In genomic region chr11:114133548-114134329, GRCh38 we compare ENCODE assay signal across 13 cellular contexts.
DNase-seq lines count a peak whose midpoint lies in the region; ATAC-seq and TF ChIP-seq lines count a peak whose summit lies in the region.
"Had no signal": no experiment of that assay in that cellular context is flagged by ENCODE, and none has a peak within 500 bp of the region (broad histone marks: within the 10 kb centered on the region; RNA-seq: fewer than 3 reads in every experiment).

No MANE protein-coding gene starts in this region.

- H3K27me3 Mint-ChIP-seq in endothelial cell (ENCODE audit: unreplicated experiment): peaks cover 3% of the 10 kb centered on the region
- H3K27me3 Mint-ChIP-seq in activated T-helper 17 cell treated with anti-CD3 and anti-CD28 coated beads, Interleukin-2, amount 50 U/mL, for 72 hours: no peaks in the 10 kb centered on the region

- TF ChIP-seq CTCF in HL-60 (IDR thresholded peaks at IDR 0.05; ENCODE audit: insufficient read depth, low read length) (no peak), breast epithelium (IDR thresholded peaks at IDR 0.05) (no peak), right lobe of liver (IDR thresholded peaks at IDR 0.05) (peak in 2 of 4 donors; percentile 4 to 15), stomach (IDR thresholded peaks at IDR 0.05) (no peak), endothelial cell (IDR thresholded peaks at IDR 0.05; ENCODE audit: unreplicated experiment) (no peak), OCI-LY7 (conservative IDR thresholded peaks at IDR 0.05; ENCODE audit: low read length) (no peak)

- peak; percentile 44 to 77 (median 70) for ATAC-seq in right lobe of liver
- no peak for ATAC-seq in activated T-helper 17 cell treated with anti-CD3 and anti-CD28 coated beads, Interleukin-2, amount 50 U/mL, for 72 hours (replicated peaks)

- H3K27ac ChIP-seq in HL-60 (replicated peaks): peak overlapping the region; percentile 76; the same call in 1 of the 2 replicates
- peak overlapping the region; percentile 10 to 60 for H3K27ac ChIP-seq in breast epithelium
- peak overlapping the region; percentile 38 to 61 (median 47) for H3K27ac ChIP-seq in right lobe of liver
- peak overlapping the region in 4 of 5 donors; percentile 3 to 99 (median 77) for H3K27ac ChIP-seq in stomach
- H3K27ac ChIP-seq in OCI-LY7 (ENCODE audit: low read depth, low read length, poor library complexity, severe bottlenecking): no peak overlapping the region
- H3K27ac ChIP-seq: epithelial cell of prostate had no signal

- 29% methylated on average over 2 of the region's 9 CpGs for WGBS in right lobe of liver (ENCODE audit: insufficient coverage, low coverage, low lambda C conversion rate, missing lambda C conversion rate)
- WGBS in stomach, 5 donors: 70 to 86% (median 78%) methylated on average over 8 to 9 of the region's 9 CpGs

- no peak for TF ChIP-seq POLR2A in breast epithelium (IDR thresholded peaks at IDR 0.05)
- no peak for TF ChIP-seq POLR2A in right lobe of liver (IDR thresholded peaks at IDR 0.05)
- TF ChIP-seq POLR2A in stomach (IDR thresholded peaks at IDR 0.05): no peak

- H3K4me1 ChIP-seq in breast epithelium: peaks cover 0 to 28% of the 10 kb centered on the region in 2 donors
- H3K4me1 ChIP-seq in right lobe of liver: peaks cover 0 to 94% (median 41%) of the 10 kb centered on the region in 4 donors
- H3K4me1 ChIP-seq in stomach: peaks cover 82 to 100% (median 97%) of the 10 kb centered on the region in 4 donors
- peaks cover 6% of the 10 kb centered on the region for H3K4me1 ChIP-seq in OCI-LY7 (ENCODE audit: insufficient read depth, low read length, poor library complexity, severe bottlenecking)

- no peaks in the 10 kb centered on the region for H3K79me2 ChIP-seq in OCI-LY7 (ENCODE audit: insufficient read depth, low read depth, low read length)

- H3K4me2 ChIP-seq in OCI-LY7 (ENCODE audit: low read length): no peak overlapping the region

- H3K4me3 Mint-ChIP-seq in endothelial cell (ENCODE audit: unreplicated experiment): no peak overlapping the region
- no peak overlapping the region for H3K4me3 Mint-ChIP-seq in activated T-helper 17 cell treated with anti-CD3 and anti-CD28 coated beads, Interleukin-2, amount 50 U/mL, for 72 hours

- no peak for DNase-seq in HL-60 (ENCODE audit: low read depth in 1 of 2, low spot score in 1 of 2)
- no peak for DNase-seq in breast epithelium (ENCODE audit: low spot score in 2 of 2)
- no peak for DNase-seq in right lobe of liver
- DNase-seq in stomach: no peak
- DNase-seq in endothelial cell (ENCODE audit: low spot score): no peak
- DNase-seq in mesenteric fat pad (ENCODE audit: low spot score): no peak
- no peak for DNase-seq in OCI-LY7 (ENCODE audit: low spot score)
- DNase-seq: activated effector memory CD4-positive, alpha-beta T cell treated with Interleukin-2 at 50 U/mL for 16 hours; NCI-H2029; stimulated activated CD4-positive, alpha-beta T cell treated with anti-CD3 and anti-CD28 coated beads, Interleukin-2, amount 100 ng/mL, for 48 hours had no signal

- no peaks in the 10 kb centered on the region for H3K9me3 ChIP-seq in breast epithelium
- no peaks in the 10 kb centered on the region for H3K9me3 ChIP-seq in right lobe of liver
- no peaks in the 10 kb centered on the region for H3K9me3 ChIP-seq in stomach
- no peaks in the 10 kb centered on the region for H3K9me3 ChIP-seq in OCI-LY7 (ENCODE audit: low read length)

- H3K4me1 Mint-ChIP-seq in endothelial cell (ENCODE audit: unreplicated experiment): peaks cover 32% of the 10 kb centered on the region
- peaks cover 23% of the 10 kb centered on the region for H3K4me1 Mint-ChIP-seq in activated T-helper 17 cell treated with anti-CD3 and anti-CD28 coated beads, Interleukin-2, amount 50 U/mL, for 72 hours

- H3K36me3 ChIP-seq in breast epithelium: no peaks in the 10 kb centered on the region
- peaks cover 0 to 6% (median under 1%) of the 10 kb centered on the region in 4 donors for H3K36me3 ChIP-seq in right lobe of liver
- H3K36me3 ChIP-seq in stomach: peaks cover 0 to 22% (median 11%) of the 10 kb centered on the region in 4 donors
- no peaks in the 10 kb centered on the region for H3K36me3 ChIP-seq in OCI-LY7 (ENCODE audit: insufficient read depth, low read length)

- H4K20me1 ChIP-seq in OCI-LY7 (ENCODE audit: insufficient read depth, low read length): no peaks in the 10 kb centered on the region

- no peaks in the 10 kb centered on the region for H3K36me3 Mint-ChIP-seq in endothelial cell (ENCODE audit: low read depth, unreplicated experiment)
- no peaks in the 10 kb centered on the region for H3K36me3 Mint-ChIP-seq in activated T-helper 17 cell treated with anti-CD3 and anti-CD28 coated beads, Interleukin-2, amount 50 U/mL, for 72 hours (ENCODE audit: low read depth)

- no peaks in the 10 kb centered on the region for H3K9me2 ChIP-seq in OCI-LY7 (ENCODE audit: insufficient read depth, low read length)

- H3K27ac Mint-ChIP-seq in endothelial cell (ENCODE audit: unreplicated experiment): no peak overlapping the region
- no peak overlapping the region for H3K27ac Mint-ChIP-seq in activated T-helper 17 cell treated with anti-CD3 and anti-CD28 coated beads, Interleukin-2, amount 50 U/mL, for 72 hours

- BruUV-seq in OCI-LY7 (replicated peaks; lab: Mats Ljungman, UMichigan): no TSS peak

- H3K4me3 ChIP-seq in HL-60 (replicated peaks; ENCODE audit: insufficient read depth, low read length) (no peak overlapping the region), breast epithelium (no peak overlapping the region), right lobe of liver (no peak overlapping the region), stomach (no peak overlapping the region), OCI-LY7 (ENCODE audit: low read depth, low read length, poor library complexity, severe bottlenecking) (no peak overlapping the region)

- POLR2A ChIA-PET in OCI-LY7 (lab: Charles Lee): no interaction called here

- no peak for TF ChIP-seq EP300 in stomach (IDR thresholded peaks at IDR 0.05)

- no peaks in the 10 kb centered on the region for H3K9me3 Mint-ChIP-seq in endothelial cell (ENCODE audit: unreplicated experiment)
- H3K9me3 Mint-ChIP-seq in activated T-helper 17 cell treated with anti-CD3 and anti-CD28 coated beads, Interleukin-2, amount 50 U/mL, for 72 hours: no peaks in the 10 kb centered on the region

- no peak overlapping the region for H2AFZ ChIP-seq in OCI-LY7 (ENCODE audit: low read length)
- H2AFZ ChIP-seq: parathyroid adenoma had no signal

- intact Hi-C loops in breast epithelium (cut with DNase I; ENCODE audit: low total_unique reads): no loop called here
- intact Hi-C loops in right lobe of liver (cut with DNase I): no loop called here
- intact Hi-C loops in stomach (cut with DNase I; ENCODE audit: low total_unique reads): loop anchor here (10.0 kb wide), 1 partner anchor 49 kb away; no protein-coding TSS in a partner anchor
- intact Hi-C loops in OCI-LY7 (cut with micrococcal nuclease; ENCODE audit: unreplicated experiment): no loop called here

- no peaks in the 10 kb centered on the region for H3K27me3 ChIP-seq in HL-60 (ENCODE audit: insufficient read depth, poor library complexity, severe bottlenecking)
- H3K27me3 ChIP-seq in breast epithelium: no peaks in the 10 kb centered on the region
- H3K27me3 ChIP-seq in right lobe of liver: no peaks in the 10 kb centered on the region
- no peaks in the 10 kb centered on the region for H3K27me3 ChIP-seq in stomach

- CTCF ChIA-PET in OCI-LY7 (lab: Charles Lee; ENCODE audit: unreplicated experiment): no interaction called here
